ENCODE assay signal across 28 cellular contexts in the genomic region with DNA sequence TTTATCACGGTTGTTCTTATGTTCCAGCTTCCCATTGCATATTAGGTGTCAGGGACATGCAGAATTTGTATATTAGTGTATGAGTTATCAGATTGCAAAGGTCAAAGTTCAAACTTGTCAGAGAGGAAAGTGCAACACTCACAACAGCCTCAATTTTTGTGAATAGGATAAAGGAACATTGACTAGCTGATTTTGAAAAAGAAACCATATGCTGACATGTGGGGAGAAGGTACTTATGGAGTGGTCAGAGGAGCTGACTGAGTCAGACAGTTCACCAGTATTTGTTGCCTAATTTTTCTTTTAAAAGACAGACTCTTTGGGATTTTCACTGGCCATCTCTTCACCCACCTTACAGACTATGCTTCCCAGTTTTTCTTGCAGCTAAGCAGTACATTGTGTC.
"Had no signal": no experiment of that assay in that cellular context is flagged by ENCODE, and none has a peak within 500 bp of the region (broad histone marks: within the 10 kb centered on the region; RNA-seq: fewer than 3 reads in every experiment).

No MANE protein-coding gene starts in this region.

- H3K36me3 ChIP-seq: esophagus squamous epithelium, left ventricle myocardium inferior, ovary, prostate gland, sigmoid colon, stomach, thyroid gland, upper lobe of left lung had no signal

- H3K27ac Mint-ChIP-seq: activated CD8-positive, alpha-beta T cell treated with anti-CD3 and anti-CD28 coated beads for 36 hours; activated naive CD4-positive, alpha-beta T cell treated with anti-CD3 and anti-CD28 coated beads, Interleukin-2, amount 50 U/mL, for 72 hours; activated T-cell treated with anti-CD3 and anti-CD28 coated beads, Interleukin-2, amount 50 U/mL, for 72 hours; natural killer cell treated with Interleukin-12 subunit alpha and Interleukin-12 subunit beta and Interleukin-15 and Interleukin-18, amount 100 ng/mL, for 72 hours; stimulated activated naive B cell treated with anti-CD40 and anti-IgM and Interleukin-4, amounts not matched to agents 10 μg/mL and 1 μg/mL and 100 μg/mL, for 72 hours; T-helper 17 cell; WTC11 had no signal

- H3K4me3 Mint-ChIP-seq: activated CD8-positive, alpha-beta T cell treated with anti-CD3 and anti-CD28 coated beads for 36 hours; activated T-cell treated with anti-CD3 and anti-CD28 coated beads, Interleukin-2, amount 50 U/mL, for 72 hours; central memory CD8-positive, alpha-beta T cell; natural killer cell treated with Interleukin-12 subunit alpha and Interleukin-12 subunit beta and Interleukin-15 and Interleukin-18, amount 100 ng/mL, for 72 hours; stimulated activated naive B cell treated with anti-CD40 and anti-IgM and Interleukin-4, amounts not matched to agents 10 μg/mL and 1 μg/mL and 100 μg/mL, for 72 hours; T-helper 17 cell; WTC11 had no signal

- H3K9me3 Mint-ChIP-seq: activated CD8-positive, alpha-beta T cell treated with anti-CD3 and anti-CD28 coated beads for 36 hours; central memory CD8-positive, alpha-beta T cell; stimulated activated naive B cell treated with anti-CD40 and anti-IgM and Interleukin-4, amounts not matched to agents 10 μg/mL and 1 μg/mL and 100 μg/mL, for 72 hours; WTC11 had no signal

- DNase-seq: activated CD4-positive, alpha-beta T cell treated with anti-CD3 and anti-CD28 coated beads, Interleukin-2, amount 50 U/mL, for 1 hour; activated CD8-positive, alpha-beta T cell treated with anti-CD3 and anti-CD28 coated beads for 36 hours; activated naive CD4-positive, alpha-beta T cell; activated T-cell treated with anti-CD3 and anti-CD28 coated beads, Interleukin-2, amount 50 U/mL, for 72 hours; dermis blood vessel endothelial cell; effector CD4-positive, alpha-beta T cell; esophagus squamous epithelium; left ventricle myocardium inferior; mucosa of descending colon; ovary; retina; sigmoid colon; stimulated activated CD4-positive, alpha-beta T cell treated with anti-CD3 and anti-CD28 coated beads, Interleukin-15, amount 100 ng/mL, for 24 hours; stimulated activated CD4-positive, alpha-beta T cell treated with anti-CD3 and anti-CD28 coated beads, Interleukin-2, amount 100 ng/mL, for 24 hours; stimulated activated naive B cell treated with anti-CD40 and anti-IgM and Interleukin-4, amounts not matched to agents 10 μg/mL and 1 μg/mL and 100 μg/mL, for 72 hours; stomach; T-helper 17 cell; thyroid gland; upper lobe of left lung had no signal

- FAIRE-seq: bronchial epithelial cell, frontal cortex, islet of Langerhans had no signal

- H3K27ac ChIP-seq: esophagus squamous epithelium, left ventricle myocardium inferior, ovary, prostate gland, sigmoid colon, stomach, thyroid gland, upper lobe of left lung had no signal

- H3K27me3 ChIP-seq: esophagus squamous epithelium, ovary, sigmoid colon, stomach, thyroid gland, upper lobe of left lung had no signal

- ATAC-seq: activated CD8-positive, alpha-beta T cell treated with anti-CD3 and anti-CD28 coated beads for 36 hours; activated naive CD4-positive, alpha-beta T cell treated with anti-CD3 and anti-CD28 coated beads, Interleukin-2, amount 50 U/mL, for 72 hours; activated T-cell treated with anti-CD3 and anti-CD28 coated beads, Interleukin-2, amount 50 U/mL, for 72 hours; mucosa of descending colon; natural killer cell treated with Interleukin-12 subunit alpha and Interleukin-12 subunit beta and Interleukin-15 and Interleukin-18, amount 100 ng/mL, for 72 hours; stimulated activated naive B cell treated with anti-CD40 and anti-IgM and Interleukin-4, amounts not matched to agents 10 μg/mL and 1 μg/mL and 100 μg/mL, for 72 hours; T-helper 17 cell; WTC11 had no signal

- H3K27me3 Mint-ChIP-seq: activated CD8-positive, alpha-beta T cell treated with anti-CD3 and anti-CD28 coated beads for 36 hours; central memory CD8-positive, alpha-beta T cell; natural killer cell treated with Interleukin-12 subunit alpha and Interleukin-12 subunit beta and Interleukin-15 and Interleukin-18, amount 100 ng/mL, for 72 hours; stimulated activated naive B cell treated with anti-CD40 and anti-IgM and Interleukin-4, amounts not matched to agents 10 μg/mL and 1 μg/mL and 100 μg/mL, for 72 hours; T-helper 17 cell had no signal

- H3K4me3 ChIP-seq: esophagus squamous epithelium, left ventricle myocardium inferior, lung, mucosa of descending colon, ovary, prostate gland, sigmoid colon, stomach, thyroid gland, upper lobe of left lung had no signal

- H3K4me1 ChIP-seq: left ventricle myocardium inferior, prostate gland, upper lobe of left lung had no signal

- H3K9me3 ChIP-seq: esophagus squamous epithelium, left ventricle myocardium inferior, mucosa of descending colon, ovary, prostate gland, sigmoid colon, stomach, thyroid gland, upper lobe of left lung had no signal

- H3K4me1 Mint-ChIP-seq: central memory CD8-positive, alpha-beta T cell; stimulated activated naive B cell treated with anti-CD40 and anti-IgM and Interleukin-4, amounts not matched to agents 10 μg/mL and 1 μg/mL and 100 μg/mL, for 72 hours; T-helper 17 cell; WTC11 had no signal

- H3K36me3 Mint-ChIP-seq: activated naive CD4-positive, alpha-beta T cell treated with anti-CD3 and anti-CD28 coated beads, Interleukin-2, amount 50 U/mL, for 72 hours; stimulated activated naive B cell treated with anti-CD40 and anti-IgM and Interleukin-4, amounts not matched to agents 10 μg/mL and 1 μg/mL and 100 μg/mL, for 72 hours; WTC11 had no signal
